Comparison of ENCODE assay signal across 15 cellular contexts in genomic region chr2:121860033-121860810, GRCh38.
DNase-seq lines count a peak whose midpoint lies in the region; ATAC-seq, FAIRE-seq and TF ChIP-seq lines count a peak whose summit lies in the region.
"Had no signal": no experiment of that assay in that cellular context is flagged by ENCODE, and none has a peak within 500 bp of the region (broad histone marks: within the 10 kb centered on the region; RNA-seq: fewer than 3 reads in every experiment).

No MANE protein-coding gene starts in this region.

- peak; percentile 33 for DNase-seq in H54 (ENCODE audit: insufficient read length, low spot score)
- peak; percentile 41 for DNase-seq in SW480 (ENCODE audit: low spot score)
- DNase-seq in fibroblast of the conjunctiva (ENCODE audit: low read depth): peak; percentile 5
- DNase-seq in urothelium cell line (ENCODE audit: low spot score): peak; percentile 72
- no peak for DNase-seq in NCI-H2081 (lab: John Stamatoyannopoulos, UW)
- DNase-seq in NCI-H1417 treated with DMSO at 0.1 percent for 48 hours (lab: John Stamatoyannopoulos, UW): no peak
- DNase-seq: activated naive CD4-positive, alpha-beta T cell treated with Interleukin-2 at 50 U/mL for 16 hours; DMS 273 treated with DMSO at 0.1 percent for 48 hours; Karpas-422; left lung; NCI-H2029 had no signal

- TF ChIP-seq POLR2A in H54 (IDR thresholded peaks at IDR 0.05; ENCODE audit: low read depth, low read length): no peak

- FAIRE-seq in H54 (lab: Jason Lieb, UNC) (peak; percentile 95), urothelium cell line (lab: Jason Lieb, UNC) (peak; percentile 90)
- FAIRE-seq: GM12891 had no signal

- ATAC-seq in HG03354 (IDR thresholded peaks at IDR 0.05; ENCODE audit: poor library complexity, severe bottlenecking, unreplicated experiment): no peak
- ATAC-seq: gastroesophageal sphincter, HCT116, left lung had no signal

Comparison
In these comparisons a context has a peak if more than half of its experiments do, and no peak if none do; other contexts are left out.
1. DNase-seq: peak in H54 (single experiment), SW480 (single experiment), fibroblast of the conjunctiva (single experiment) and urothelium cell line (single experiment); none in NCI-H2081 (0 of 2) and NCI-H1417 treated with DMSO at 0.1 percent for 48 hours (single experiment).